In the genomic region with DNA sequence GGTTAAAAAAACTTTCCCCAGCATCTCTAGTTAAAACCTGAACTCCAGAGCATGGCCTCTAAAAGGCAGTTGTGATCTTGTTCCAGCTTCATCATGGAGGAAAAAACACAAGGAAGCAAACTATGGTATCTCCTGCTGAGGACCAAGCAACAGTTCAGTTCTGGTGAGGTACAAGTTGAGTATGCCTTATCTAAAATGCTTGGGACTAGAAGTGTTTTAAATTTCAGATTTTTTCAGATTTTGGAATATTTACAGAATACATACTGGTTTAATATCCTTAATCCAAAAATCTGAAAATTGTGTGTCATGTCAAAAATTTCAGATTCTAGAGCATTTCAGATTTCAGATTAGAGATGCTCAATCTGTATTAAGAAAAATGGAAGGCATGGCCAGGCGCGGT, we compare ENCODE assay signal across 36 cellular contexts. TPM values are rescaled to one million over a fixed set of nuclear protein-coding genes. Genes with fewer than 3 reads are reported as not detected.
"Had no signal": no experiment of that assay in that cellular context is flagged by ENCODE, and none has a peak within 500 bp of the region (broad histone marks: within the 10 kb centered on the region; RNA-seq: fewer than 3 reads in every experiment).

No MANE protein-coding gene starts in this region.

- H3K9me3 Mint-ChIP-seq: activated B cell treated with CpG ODN at 0.5 μM for 24 hours; activated CD8-positive, alpha-beta T cell treated with anti-CD3 and anti-CD28 coated beads for 36 hours; activated naive CD4-positive, alpha-beta T cell treated with anti-CD3 and anti-CD28 coated beads, Interleukin-2, amount 50 U/mL, for 24 hours; activated naive CD8-positive, alpha-beta T cell treated with anti-CD3 and anti-CD28 coated beads, Interleukin-2, amount 10 ng/mL, durations not matched to agents 7 days and 5 days; activated T-cell treated with anti-CD3 and anti-CD28 coated beads, Interleukin-2, amount 50 U/mL, for 72 hours; effector memory CD8-positive, alpha-beta T cell; T-cell; T-helper 1 cell treated with Interleukin-12 subunit alpha and Interleukin-12 subunit beta and Interleukin-4 antibody, amounts not matched to agents 30 μg/mL and 1 μg/mL, for 36 hours; T-helper 2 cell treated with Interferon-gamma antibody and Interleukin-4, amounts not matched to agents 5 μg/mL and 100 μg/mL, for 36 hours had no signal

- H3K4me3 Mint-ChIP-seq: activated B cell treated with CpG ODN at 0.5 μM for 24 hours; activated CD8-positive, alpha-beta T cell treated with anti-CD3 and anti-CD28 coated beads for 36 hours; activated naive CD4-positive, alpha-beta T cell treated with anti-CD3 and anti-CD28 coated beads, Interleukin-2, amount 50 U/mL, for 24 hours; activated naive CD8-positive, alpha-beta T cell treated with anti-CD3 and anti-CD28 coated beads, Interleukin-2, amount 10 ng/mL, durations not matched to agents 7 days and 5 days; activated T-cell treated with anti-CD3 and anti-CD28 coated beads, Interleukin-2, amount 50 U/mL, for 72 hours; effector memory CD8-positive, alpha-beta T cell; T-cell; T-helper 1 cell treated with Interleukin-12 subunit alpha and Interleukin-12 subunit beta and Interleukin-4 antibody, amounts not matched to agents 30 μg/mL and 1 μg/mL, for 36 hours; T-helper 2 cell treated with Interferon-gamma antibody and Interleukin-4, amounts not matched to agents 5 μg/mL and 100 μg/mL, for 36 hours had no signal

- DNase-seq: activated B cell treated with CpG ODN at 0.5 μM for 24 hours; activated CD4-positive, alpha-beta T cell treated with anti-CD3 and anti-CD28 coated beads for 48 hours; activated CD4-positive, alpha-beta T cell treated with anti-CD3 and anti-CD28 coated beads, Interleukin-2, amount 50 U/mL, for 1 hour; activated CD4-positive, alpha-beta T cell treated with anti-CD3 and anti-CD28 coated beads, Interleukin-2, amount 50 U/mL, for 48 hours; activated CD8-positive, alpha-beta memory T cell treated with anti-CD3 and anti-CD28 coated beads for 24 hours; activated CD8-positive, alpha-beta T cell treated with anti-CD3 and anti-CD28 coated beads for 36 hours; activated gamma-delta T cell; activated naive CD4-positive, alpha-beta T cell; activated naive CD8-positive, alpha-beta T cell treated with anti-CD3 and anti-CD28 coated beads, Interleukin-2, amount 10 ng/mL, durations not matched to agents 7 days and 5 days; activated T-cell treated with anti-CD3 and anti-CD28 coated beads, Interleukin-2, amount 50 U/mL, for 72 hours; amniotic stem cell; anterior cingulate cortex; brain microvascular endothelial cell; cortex of kidney; dermis blood vessel endothelial cell; effector CD4-positive, alpha-beta T cell; effector memory CD8-positive, alpha-beta T cell; esophagus squamous epithelium; foreskin melanocyte; head of caudate nucleus; SW 1271; T-cell; T1000; WERI-Rb-1 had no signal

- H3K9me3 ChIP-seq: esophagus squamous epithelium, gastroesophageal sphincter had no signal

- H3K4me1 ChIP-seq: esophagus squamous epithelium, gastroesophageal sphincter had no signal

- H3K27ac ChIP-seq: brain microvascular endothelial cell, epithelial cell of prostate, esophagus squamous epithelium, gastroesophageal sphincter, WERI-Rb-1 had no signal

- H3K4me3 ChIP-seq: esophagus squamous epithelium, gastroesophageal sphincter had no signal

- H3K27ac Mint-ChIP-seq: activated B cell treated with CpG ODN at 0.5 μM for 24 hours; activated naive CD4-positive, alpha-beta T cell treated with anti-CD3 and anti-CD28 coated beads, Interleukin-2, amount 50 U/mL, for 24 hours; activated naive CD8-positive, alpha-beta T cell treated with anti-CD3 and anti-CD28 coated beads, Interleukin-2, amount 10 ng/mL, durations not matched to agents 7 days and 5 days; T-helper 1 cell treated with Interleukin-12 subunit alpha and Interleukin-12 subunit beta and Interleukin-4 antibody, amounts not matched to agents 30 μg/mL and 1 μg/mL, for 36 hours; T-helper 2 cell treated with Interferon-gamma antibody and Interleukin-4, amounts not matched to agents 5 μg/mL and 100 μg/mL, for 36 hours had no signal

- H3K27me3 ChIP-seq: brain microvascular endothelial cell, esophagus squamous epithelium, gastroesophageal sphincter had no signal

- H3K4me1 Mint-ChIP-seq: activated B cell treated with CpG ODN at 0.5 μM for 24 hours had no signal

- H3K27me3 Mint-ChIP-seq: activated B cell treated with CpG ODN at 0.5 μM for 24 hours; activated CD8-positive, alpha-beta T cell treated with anti-CD3 and anti-CD28 coated beads for 36 hours; activated naive CD4-positive, alpha-beta T cell treated with anti-CD3 and anti-CD28 coated beads, Interleukin-2, amount 50 U/mL, for 24 hours; activated naive CD8-positive, alpha-beta T cell treated with anti-CD3 and anti-CD28 coated beads, Interleukin-2, amount 10 ng/mL, durations not matched to agents 7 days and 5 days; effector memory CD8-positive, alpha-beta T cell; T-cell had no signal

- ATAC-seq: activated CD4-positive, CD25-positive, alpha-beta regulatory T cell treated with anti-CD3 and anti-CD28 coated beads, Interleukin-2, amount 50 U/mL, for 24 hours; activated CD8-positive, alpha-beta T cell treated with anti-CD3 and anti-CD28 coated beads for 36 hours; activated T-cell treated with anti-CD3 and anti-CD28 coated beads, Interleukin-2, amount 50 U/mL, for 72 hours; effector memory CD8-positive, alpha-beta T cell; gastroesophageal sphincter; T-cell had no signal

RNA-seq across cellular contexts. Expression of gene A4GNT, which starts 32.9 kb away (rescaled TPM):
- total RNA-seq: activated B cell treated with CpG ODN at 0.5 μM for 24 hours; activated CD8-positive, alpha-beta T cell treated with anti-CD3 and anti-CD28 coated beads for 36 hours; activated naive CD8-positive, alpha-beta T cell treated with anti-CD3 and anti-CD28 coated beads, Interleukin-2, amount 10 ng/mL, durations not matched to agents 7 days and 5 days; activated T-cell treated with anti-CD3 and anti-CD28 coated beads, Interleukin-2, amount 50 U/mL, for 72 hours; astrocyte; bronchial epithelial cell; cardiac septum; chondrocyte; dermis blood vessel endothelial cell; esophagus squamous epithelium; fibroblast of lung; T-cell had no signal
- polyA plus RNA-seq: esophagus, fibroblast of lung had no signal

RNA-seq across cellular contexts. Expression of gene DZIP1L, which starts 49.7 kb away (rescaled TPM):
- total RNA-seq: activated B cell treated with CpG ODN at 0.5 μM for 24 hours; activated CD8-positive, alpha-beta T cell treated with anti-CD3 and anti-CD28 coated beads for 36 hours; T-cell had no signal
